Comparison of ENCODE assay signal across 20 cellular contexts in the genomic region with DNA sequence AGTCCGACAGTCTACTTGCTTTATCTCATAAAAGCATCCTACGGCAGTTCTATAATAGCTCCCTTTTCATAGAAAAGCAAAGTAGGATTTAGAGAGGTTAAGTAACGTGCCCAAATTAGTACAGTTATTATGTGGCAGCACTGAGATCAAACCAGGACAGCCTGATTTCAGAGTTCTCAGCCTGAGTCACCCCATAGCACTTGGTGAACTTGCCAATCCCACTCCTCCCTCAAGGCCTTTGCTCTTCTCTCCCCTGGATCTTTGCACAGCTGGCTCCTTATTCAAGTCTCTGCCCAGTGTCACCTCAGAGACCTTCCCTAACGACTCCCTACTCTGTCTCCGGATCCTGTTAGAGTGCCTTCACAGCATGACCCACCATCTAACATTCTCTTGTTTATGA.
DNase-seq lines count a peak whose midpoint lies in the region; ATAC-seq, FAIRE-seq and TF ChIP-seq lines count a peak whose summit lies in the region.
"Had no signal": no experiment of that assay in that cellular context is flagged by ENCODE, and none has a peak within 500 bp of the region (broad histone marks: within the 10 kb centered on the region; RNA-seq: fewer than 3 reads in every experiment).

No MANE protein-coding gene starts in this region.

- H3K9ac ChIP-seq in skeletal muscle tissue (ENCODE audit: low read depth in 1 of 3, low read length in 3 of 3): no peak overlapping the region
- H3K9ac ChIP-seq in HepG2 (ENCODE audit: insufficient read depth, low read depth, low read length): no peak overlapping the region

- no peaks in the 10 kb centered on the region for H3K9me3 Mint-ChIP-seq in activated CD4-positive, alpha-beta T cell treated with anti-CD3 and anti-CD28 coated beads for 36 hours (ENCODE audit: low read depth)

- TF ChIP-seq RAD21 in HepG2 (CRISPR knock-in tag; IDR thresholded peaks at IDR 0.05): no peak

- FAIRE-seq in HepG2 (lab: Jason Lieb, UNC): no peak
- FAIRE-seq: RCC 7860 had no signal

- WGBS in HepG2 (ENCODE audit: low lambda C conversion rate): 2% methylated on average over 5 of the region's 5 CpGs

- peak; percentile 26 for ATAC-seq in activated CD4-positive, alpha-beta T cell treated with anti-CD3 and anti-CD28 coated beads for 36 hours
- ATAC-seq in HG03520 (IDR thresholded peaks at IDR 0.05; ENCODE audit: unreplicated experiment): no peak
- no peak for ATAC-seq in HepG2

- H3K27me3 ChIP-seq in ascending aorta (no peaks in the 10 kb centered on the region), skeletal muscle tissue (ENCODE audit: control insufficient read depth in 3 of 3, insufficient read depth in 3 of 3, low read length in 3 of 3) (no peaks in the 10 kb centered on the region), HepG2 (ENCODE audit: control insufficient read depth in 1 of 2, insufficient read depth in 2 of 2, low read length in 2 of 2) (no peaks in the 10 kb centered on the region), uterus (no peaks in the 10 kb centered on the region)

- H3K36me3 ChIP-seq in ascending aorta (no peaks in the 10 kb centered on the region), skeletal muscle tissue (ENCODE audit: control insufficient read depth in 3 of 3, insufficient read depth in 3 of 3, low read length in 3 of 3) (no peaks in the 10 kb centered on the region), HepG2 (replicated peaks in 1 of 2; ENCODE audit: control insufficient read depth in 1 of 2, insufficient read depth in 2 of 2, low read length in 2 of 2) (no peaks in the 10 kb centered on the region), uterus (no peaks in the 10 kb centered on the region)

- TF ChIP-seq EP300 in HepG2 (IDR thresholded peaks at IDR 0.05; ENCODE audit: low read depth in 2 of 2, low read length in 2 of 2) (no peak), HepG2 (CRISPR knock-in tag; IDR thresholded peaks at IDR 0.05; ENCODE audit: borderline replicate concordance) (no peak)

- TF ChIP-seq CTCF in ascending aorta (IDR thresholded peaks at IDR 0.05) (no peak), HepG2 (CRISPR knock-in tag; IDR thresholded peaks at IDR 0.05) (no peak), uterus (IDR thresholded peaks at IDR 0.05) (no peak)

- no peak overlapping the region for H2AFZ ChIP-seq in HepG2 (ENCODE audit: low read length)

- peaks cover 7% of the 10 kb centered on the region for H3K27me3 Mint-ChIP-seq in activated CD4-positive, alpha-beta T cell treated with anti-CD3 and anti-CD28 coated beads for 36 hours

- no peak overlapping the region for H3K4me3 Mint-ChIP-seq in activated CD4-positive, alpha-beta T cell treated with anti-CD3 and anti-CD28 coated beads for 36 hours

- no peaks in the 10 kb centered on the region for H4K20me1 ChIP-seq in HepG2 (ENCODE audit: insufficient read depth, low read length)

- no peak for TF ChIP-seq POLR2A in HepG2 (IDR thresholded peaks at IDR 0.05; ENCODE audit: insufficient read depth in 1 of 2, low read depth in 2 of 2, low read length in 2 of 2)
- no peak for TF ChIP-seq POLR2A in uterus (IDR thresholded peaks at IDR 0.05)

- BruUV-seq in HepG2 (replicated peaks; lab: Mats Ljungman, UMichigan): no TSS peak

- POLR2A ChIA-PET in activated CD4-positive, alpha-beta T cell treated with anti-CD3 and anti-CD28 coated beads for 36 hours (lab: Charles Lee): no interaction called here
- POLR2A ChIA-PET in HepG2 (lab: Yijun Ruan, JAX): no interaction called here

- H3K9me3 ChIP-seq in ascending aorta (no peaks in the 10 kb centered on the region), skeletal muscle tissue (ENCODE audit: control insufficient read depth in 3 of 3, low read length in 3 of 3) (no peaks in the 10 kb centered on the region), HepG2 (ENCODE audit: low read length) (no peaks in the 10 kb centered on the region), uterus (no peaks in the 10 kb centered on the region)

- no peaks in the 10 kb centered on the region for H3K4me1 Mint-ChIP-seq in activated CD4-positive, alpha-beta T cell treated with anti-CD3 and anti-CD28 coated beads for 36 hours

- H3K4me1 ChIP-seq in ascending aorta: peaks cover 0 to 22% of the 10 kb centered on the region in 2 donors
- H3K4me1 ChIP-seq in skeletal muscle tissue (ENCODE audit: control insufficient read depth in 3 of 3, insufficient read depth in 3 of 3, low read length in 3 of 3): peaks cover 27 to 39% (median 33%) of the 10 kb centered on the region in 3 donors
- no peaks in the 10 kb centered on the region for H3K4me1 ChIP-seq in HepG2 (ENCODE audit: insufficient read depth, low read length)
- H3K4me1 ChIP-seq in uterus: no peaks in the 10 kb centered on the region

- no peak overlapping the region for H3K27ac Mint-ChIP-seq in activated CD4-positive, alpha-beta T cell treated with anti-CD3 and anti-CD28 coated beads for 36 hours

- CTCF ChIA-PET in activated CD4-positive, alpha-beta T cell treated with anti-CD3 and anti-CD28 coated beads for 36 hours (lab: Charles Lee): interaction anchor here (1.1 kb wide), 1 partner anchor 138 kb away, joined by 4 read pairs; no protein-coding TSS in a partner anchor
- CTCF ChIA-PET in HepG2 (lab: Yijun Ruan, JAX; ENCODE audit: low intra/inter-chr PET ratio, low total read pairs): no interaction called here

- H3K4me2 ChIP-seq in HepG2 (ENCODE audit: low read depth, low read length): no peak overlapping the region

- H3K36me3 Mint-ChIP-seq in activated CD4-positive, alpha-beta T cell treated with anti-CD3 and anti-CD28 coated beads for 36 hours (ENCODE audit: low read depth): no peaks in the 10 kb centered on the region

- in situ Hi-C loops in HepG2 (cut with HindIII; ENCODE audit: extremely low pct_ligation_motif_present, low pct_unique_long_range_greater_than_20kb): loop anchor here (10.0 kb wide), 1 partner anchor 141 kb away; no protein-coding TSS in a partner anchor

- H3K27ac ChIP-seq in ascending aorta (peak overlapping the region; percentile 19 to 51), skeletal muscle tissue (ENCODE audit: low read depth, low read length) (peak overlapping the region; percentile 1), HepG2 (ENCODE audit: extremely low read length, insufficient read depth, low read length) (no peak overlapping the region), uterus (peak overlapping the region in 1 of 2 donors; percentile 47)
- H3K27ac ChIP-seq: 22Rv1, C4-2B had no signal

- H3K4me3 ChIP-seq in ascending aorta: no peak overlapping the region
- no peak overlapping the region for H3K4me3 ChIP-seq in skeletal muscle tissue (ENCODE audit: low read length in 3 of 3)
- no peak overlapping the region for H3K4me3 ChIP-seq in HepG2 (replicated peaks in 1 of 3; ENCODE audit: insufficient read depth in 1 of 3, low read depth in 2 of 3, low read length in 3 of 3)
- H3K4me3 ChIP-seq in uterus: no peak overlapping the region

- no peak for DNase-seq in activated CD4-positive, alpha-beta T cell treated with anti-CD3 and anti-CD28 coated beads for 36 hours
- DNase-seq in activated CD4-positive, alpha-beta T cell treated with anti-CD3 and anti-CD28 coated beads for 48 hours: no peak
- DNase-seq in ascending aorta (ENCODE audit: low spot score in 2 of 2) (no peak), myocyte (ENCODE audit: low read depth) (peak; percentile 46), HepG2 (ENCODE audit: low spot score) (no peak), uterus (no peak)
- DNase-seq: AML-193; DND-41; H7; IMR-90; NCI-H1436; NCI-H1930; NCI-H748 treated with DMSO at 0.1 percent for 48 hours; NK-92 treated with Interleukin-12 subunit alpha and Interleukin-12 subunit beta, amount 100 ng/mL, for 24 hours; SHP77 had no signal

- H3K79me2 ChIP-seq in HepG2 (ENCODE audit: insufficient read depth, low read length): no peaks in the 10 kb centered on the region

- intact Hi-C loops in activated CD4-positive, alpha-beta T cell treated with anti-CD3 and anti-CD28 coated beads for 36 hours (cut with DNase I, micrococcal nuclease): no loop called here
- intact Hi-C loops in ascending aorta (cut with DNase I) (loop anchor here (5.0 kb wide), 1 partner anchor 138 kb away; no protein-coding TSS in a partner anchor), HepG2 (cut with micrococcal nuclease; ENCODE audit: unreplicated experiment) (no loop called here), uterus (cut with DNase I; ENCODE audit: low total_unique reads) (no loop called here)

TF ChIP-seq in HepG2, 621 proteins besides CTCF, POLR2A, EP300 and RAD21:
- TF ChIP-seq, protein P1, sequence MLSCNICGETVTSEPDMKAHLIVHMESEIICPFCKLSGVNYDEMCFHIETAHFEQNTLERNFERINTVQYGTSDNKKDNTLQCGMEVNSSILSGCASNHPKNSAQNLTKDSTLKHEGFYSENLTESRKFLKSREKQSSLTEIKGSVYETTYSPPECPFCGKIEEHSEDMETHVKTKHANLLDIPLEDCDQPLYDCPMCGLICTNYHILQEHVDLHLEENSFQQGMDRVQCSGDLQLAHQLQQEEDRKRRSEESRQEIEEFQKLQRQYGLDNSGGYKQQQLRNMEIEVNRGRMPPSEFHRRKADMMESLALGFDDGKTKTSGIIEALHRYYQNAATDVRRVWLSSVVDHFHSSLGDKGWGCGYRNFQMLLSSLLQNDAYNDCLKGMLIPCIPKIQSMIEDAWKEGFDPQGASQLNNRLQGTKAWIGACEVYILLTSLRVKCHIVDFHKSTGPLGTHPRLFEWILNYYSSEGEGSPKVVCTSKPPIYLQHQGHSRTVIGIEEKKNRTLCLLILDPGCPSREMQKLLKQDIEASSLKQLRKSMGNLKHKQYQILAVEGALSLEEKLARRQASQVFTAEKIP (CRISPR knock-in tag; IDR thresholded peaks at IDR 0.05; ENCODE audit: borderline replicate concordance): no peak
